ENCODE assay signal across 25 cellular contexts in the genomic region with DNA sequence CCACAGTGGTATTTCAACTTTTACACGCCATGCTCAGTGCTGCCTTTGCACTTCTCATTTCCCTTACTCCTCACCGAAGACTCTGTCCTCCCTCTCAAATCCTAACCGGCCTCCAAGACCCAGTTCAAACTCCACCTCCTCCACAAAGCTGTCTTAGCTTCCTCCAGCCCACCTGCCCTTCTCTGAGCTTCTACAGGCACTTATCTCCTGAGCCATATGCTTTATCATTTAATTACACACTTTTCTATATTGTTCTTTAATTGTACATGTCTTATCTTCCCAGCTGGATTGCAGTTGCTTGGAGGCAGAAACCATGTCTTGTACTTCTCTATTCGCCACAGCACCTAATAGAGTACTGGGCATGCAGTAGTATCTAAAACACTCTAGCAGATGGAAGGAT. TPM values are rescaled to one million over a fixed set of nuclear protein-coding genes. Genes with fewer than 3 reads are reported as not detected.
"Had no signal": no experiment of that assay in that cellular context is flagged by ENCODE, and none has a peak within 500 bp of the region (broad histone marks: within the 10 kb centered on the region; RNA-seq: fewer than 3 reads in every experiment).

No MANE protein-coding gene starts in this region.

- H3K36me3 Mint-ChIP-seq: activated CD8-positive, alpha-beta memory T cell treated with anti-CD3 and anti-CD28 coated beads, Interleukin-2, amount 10 ng/mL, durations not matched to agents 7 days and 5 days; mesothelial cell of epicardium; naive thymus-derived CD8-positive, alpha-beta T cell; neural progenitor cell; T-cell had no signal

- H3K4me1 ChIP-seq: left ventricle myocardium inferior had no signal

- H3K27ac Mint-ChIP-seq: activated CD4-positive, alpha-beta T cell treated with anti-CD3 and anti-CD28 coated beads, Interleukin-2, amount 10 ng/mL, durations not matched to agents 7 days and 5 days; activated CD8-positive, alpha-beta memory T cell treated with anti-CD3 and anti-CD28 coated beads, Interleukin-2, amount 10 ng/mL, durations not matched to agents 7 days and 5 days; activated CD8-positive, alpha-beta T cell treated with anti-CD3 and anti-CD28 coated beads for 36 hours; activated naive CD8-positive, alpha-beta T cell treated with anti-CD3 and anti-CD28 coated beads, Interleukin-2, amount 50 U/mL, for 24 hours; mesothelial cell of epicardium; naive thymus-derived CD8-positive, alpha-beta T cell; neural progenitor cell; T-cell had no signal

- DNase-seq: activated CD4-positive, alpha-beta T cell treated with anti-CD3 and anti-CD28 coated beads, Interleukin-2, amount 10 ng/mL, durations not matched to agents 7 days and 5 days; activated CD4-positive, CD25-positive, alpha-beta regulatory T cell treated with anti-CD3 and anti-CD28 coated beads, Interleukin-2, amount 50 U/mL, for 72 hours; activated CD8-positive, alpha-beta memory T cell treated with anti-CD3 and anti-CD28 coated beads, Interleukin-2, amount 10 ng/mL, durations not matched to agents 7 days and 5 days; activated CD8-positive, alpha-beta T cell treated with anti-CD3 and anti-CD28 coated beads for 36 hours; activated effector memory CD4-positive, alpha-beta T cell treated with anti-CD3 and anti-CD28 coated beads, Interleukin-2, amount 50 U/mL, for 16 hours; activated naive CD4-positive, alpha-beta T cell treated with anti-CD3 and anti-CD28 coated beads, Interleukin-2, amount 50 U/mL, for 16 hours; activated naive CD8-positive, alpha-beta T cell treated with anti-CD3 and anti-CD28 coated beads, Interleukin-2, amount 50 U/mL, for 24 hours; activated T-cell treated with anti-CD3 and anti-CD28 coated beads for 4 hours; body of pancreas; foreskin melanocyte; glutamatergic neuron; sigmoid colon; stimulated activated CD4-positive, alpha-beta T cell treated with anti-CD3 and anti-CD28 coated beads, Interleukin-2, amount 100 ng/mL, for 48 hours; stimulated activated CD8-positive, alpha-beta memory T cell treated with anti-CD3 and anti-CD28 coated beads, Interleukin-4, amount 100 ng/mL, for 48 hours; stimulated activated naive CD4-positive, alpha-beta T cell; T-cell had no signal

- H3K4me1 Mint-ChIP-seq: activated CD4-positive, alpha-beta T cell treated with anti-CD3 and anti-CD28 coated beads, Interleukin-2, amount 10 ng/mL, durations not matched to agents 7 days and 5 days; activated CD8-positive, alpha-beta memory T cell treated with anti-CD3 and anti-CD28 coated beads, Interleukin-2, amount 10 ng/mL, durations not matched to agents 7 days and 5 days; activated naive CD8-positive, alpha-beta T cell treated with anti-CD3 and anti-CD28 coated beads, Interleukin-2, amount 50 U/mL, for 24 hours; naive thymus-derived CD8-positive, alpha-beta T cell; neural progenitor cell; T-cell had no signal

- H3K4me3 Mint-ChIP-seq: activated CD4-positive, alpha-beta T cell treated with anti-CD3 and anti-CD28 coated beads, Interleukin-2, amount 10 ng/mL, durations not matched to agents 7 days and 5 days; activated CD8-positive, alpha-beta memory T cell treated with anti-CD3 and anti-CD28 coated beads, Interleukin-2, amount 10 ng/mL, durations not matched to agents 7 days and 5 days; activated CD8-positive, alpha-beta T cell treated with anti-CD3 and anti-CD28 coated beads for 36 hours; activated naive CD8-positive, alpha-beta T cell treated with anti-CD3 and anti-CD28 coated beads, Interleukin-2, amount 50 U/mL, for 24 hours; mesothelial cell of epicardium; naive thymus-derived CD8-positive, alpha-beta T cell; neural progenitor cell; T-cell had no signal

- H3K9me3 Mint-ChIP-seq: activated CD4-positive, alpha-beta T cell treated with anti-CD3 and anti-CD28 coated beads, Interleukin-2, amount 10 ng/mL, durations not matched to agents 7 days and 5 days; activated CD8-positive, alpha-beta T cell treated with anti-CD3 and anti-CD28 coated beads for 36 hours; activated naive CD8-positive, alpha-beta T cell treated with anti-CD3 and anti-CD28 coated beads, Interleukin-2, amount 50 U/mL, for 24 hours; mesothelial cell of epicardium; naive thymus-derived CD8-positive, alpha-beta T cell; neural progenitor cell; T-cell had no signal

- H3K27ac ChIP-seq: body of pancreas, cardiac muscle cell, hepatocyte, left ventricle myocardium inferior, neural progenitor cell, sigmoid colon had no signal

- H3K4me2 ChIP-seq: hepatocyte, neural progenitor cell, smooth muscle cell had no signal

- H3K27me3 ChIP-seq: body of pancreas, hepatocyte, neural progenitor cell, sigmoid colon had no signal

- H2AFZ ChIP-seq: hepatocyte, neural progenitor cell had no signal

- H3K27me3 Mint-ChIP-seq: activated CD4-positive, alpha-beta T cell treated with anti-CD3 and anti-CD28 coated beads, Interleukin-2, amount 10 ng/mL, durations not matched to agents 7 days and 5 days; activated CD8-positive, alpha-beta memory T cell treated with anti-CD3 and anti-CD28 coated beads, Interleukin-2, amount 10 ng/mL, durations not matched to agents 7 days and 5 days had no signal

- H3K9ac ChIP-seq: neural progenitor cell had no signal

- H3K79me2 ChIP-seq: hepatocyte had no signal

- H3K36me3 ChIP-seq: cardiac muscle cell, left ventricle myocardium inferior, neural progenitor cell, sigmoid colon had no signal

- H3K4me3 ChIP-seq: body of pancreas, cardiac muscle cell, hepatocyte, left ventricle myocardium inferior, neural progenitor cell, sigmoid colon, smooth muscle cell had no signal

- H3K9me3 ChIP-seq: body of pancreas, left ventricle myocardium inferior, sigmoid colon had no signal

RNA-seq across cellular contexts. Expression of gene TRIM29, which starts 11.4 kb away (rescaled TPM):
- total RNA-seq: activated CD4-positive, alpha-beta T cell treated with anti-CD3 and anti-CD28 coated beads, Interleukin-2, amount 10 ng/mL, durations not matched to agents 7 days and 5 days; activated CD8-positive, alpha-beta memory T cell treated with anti-CD3 and anti-CD28 coated beads, Interleukin-2, amount 10 ng/mL, durations not matched to agents 7 days and 5 days; activated CD8-positive, alpha-beta T cell treated with anti-CD3 and anti-CD28 coated beads for 36 hours; cardiac muscle cell; epithelial cell of proximal tubule; left ventricle myocardium inferior; lung microvascular endothelial cell; naive thymus-derived CD8-positive, alpha-beta T cell; T-cell had no signal
- polyA plus RNA-seq: cardiac muscle cell; naive thymus-derived CD8-positive, alpha-beta T cell had no signal
